Comparison of ENCODE assay signal across 8 cellular contexts in the genomic region with DNA sequence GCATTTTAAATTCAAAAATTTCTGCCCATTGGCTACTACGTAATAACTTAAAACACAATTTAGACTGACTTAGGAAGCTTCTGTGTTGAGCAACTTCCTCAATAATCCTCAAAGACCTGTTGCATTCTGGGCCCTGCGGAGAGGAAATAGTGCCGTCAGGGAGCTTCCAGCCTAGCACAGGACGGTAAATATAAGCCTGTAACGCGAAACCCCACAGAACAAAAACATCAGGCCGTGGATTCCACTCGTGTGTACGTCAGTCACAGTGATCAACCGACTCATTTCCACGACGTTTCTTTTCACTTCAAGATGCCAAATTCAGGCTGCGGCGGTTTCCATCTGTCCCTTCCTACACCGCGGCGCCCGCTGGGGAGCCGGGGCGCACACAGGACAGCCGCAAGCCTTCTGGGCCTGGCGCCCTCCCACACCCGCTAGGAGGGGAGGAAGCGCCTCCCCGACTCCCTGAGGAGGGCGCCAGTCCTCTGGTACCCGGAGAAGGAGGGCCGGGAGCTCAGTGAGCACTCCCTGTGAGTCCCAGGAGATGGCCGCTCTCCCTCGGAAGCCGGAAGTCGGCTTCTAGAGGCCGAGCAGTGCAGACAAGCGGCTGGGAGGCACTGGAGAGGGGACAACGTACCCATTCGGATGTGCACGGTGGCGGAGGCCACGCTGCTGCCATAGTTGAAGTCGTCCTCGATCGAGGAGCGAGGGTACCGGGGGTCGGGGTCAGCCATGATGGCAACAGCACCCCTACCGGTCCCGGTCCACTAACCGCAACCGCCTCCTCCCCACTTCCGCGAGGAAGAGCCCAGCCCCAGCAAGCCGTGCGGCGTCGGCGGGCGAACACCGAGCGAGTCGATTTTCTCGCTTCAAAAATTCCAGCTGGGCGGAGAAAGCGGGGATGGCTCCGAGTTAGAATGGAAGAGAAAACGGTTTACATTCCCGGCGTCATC. TPM values are rescaled to one million over a fixed set of nuclear protein-coding genes. Genes with fewer than 3 reads are reported as not detected.
DNase-seq lines count a peak whose midpoint lies in the region; ATAC-seq and FAIRE-seq lines count a peak whose summit lies in the region.

A gene with protein sequence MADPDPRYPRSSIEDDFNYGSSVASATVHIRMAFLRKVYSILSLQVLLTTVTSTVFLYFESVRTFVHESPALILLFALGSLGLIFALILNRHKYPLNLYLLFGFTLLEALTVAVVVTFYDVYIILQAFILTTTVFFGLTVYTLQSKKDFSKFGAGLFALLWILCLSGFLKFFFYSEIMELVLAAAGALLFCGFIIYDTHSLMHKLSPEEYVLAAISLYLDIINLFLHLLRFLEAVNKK (minus strand): TSS at position 776 of the 950 bp plus-strand sequence. CDS start 45 bp downstream, at position 731.

- FAIRE-seq in GM19239 (lab: Jason Lieb, UNC): peak; percentile 95

- peaks cover 44% of the 10 kb centered on the region for H3K9me3 ChIP-seq in BLaER1

- peak within 1 kb of the TSS; percentile 74 for H3K4me2 ChIP-seq in BLaER1

- peaks cover 20% of the 10 kb centered on the region for H3K4me1 ChIP-seq in BLaER1

- H3K27ac ChIP-seq in BLaER1 (peak within 1 kb of the TSS; percentile 98), cingulate gyrus (ENCODE audit: low read depth, low read length) (peak within 1 kb of the TSS; percentile 98), layer of hippocampus (ENCODE audit: low read depth, low read length) (peak within 1 kb of the TSS; percentile 97)

- peak within 1 kb of the TSS; percentile 99 for H3K27ac Mint-ChIP-seq in activated CD4-positive, alpha-beta T cell treated with anti-CD3 and anti-CD28 coated beads for 36 hours

- CTCF ChIA-PET in activated CD4-positive, alpha-beta T cell treated with anti-CD3 and anti-CD28 coated beads for 36 hours (lab: Charles Lee): interaction anchor here (0.7 to 3.3 kb wide), 14 partner anchors 9 to 952 kb away, joined by 3 to 10 read pairs (median 4); a partner anchor contains a TSS

- peaks cover 41% of the 10 kb centered on the region for H3K4me1 Mint-ChIP-seq in activated CD4-positive, alpha-beta T cell treated with anti-CD3 and anti-CD28 coated beads for 36 hours

- peak within 1 kb of the TSS; percentile 86 for H3K9ac ChIP-seq in BLaER1

- no peaks in the 10 kb centered on the region for H4K20me1 ChIP-seq in BLaER1

- peaks cover 42% of the 10 kb centered on the region for H3K36me3 Mint-ChIP-seq in activated CD4-positive, alpha-beta T cell treated with anti-CD3 and anti-CD28 coated beads for 36 hours (ENCODE audit: low read depth)

- peaks cover 11% of the 10 kb centered on the region for H3K9me3 Mint-ChIP-seq in activated CD4-positive, alpha-beta T cell treated with anti-CD3 and anti-CD28 coated beads for 36 hours (ENCODE audit: low read depth)

- H3K27me3 Mint-ChIP-seq in activated CD4-positive, alpha-beta T cell treated with anti-CD3 and anti-CD28 coated beads for 36 hours: no peaks in the 10 kb centered on the region

- POLR2A ChIA-PET in activated CD4-positive, alpha-beta T cell treated with anti-CD3 and anti-CD28 coated beads for 36 hours (lab: Charles Lee): interaction anchor here (0.7 to 1.8 kb wide), 4 partner anchors 8 to 134 kb away, joined by 3 to 14 read pairs (median 3); a partner anchor contains a TSS

- ATAC-seq in HG03457 (IDR thresholded peaks at IDR 0.05; ENCODE audit: unreplicated experiment): peak; percentile 87
- peak; percentile 86 for ATAC-seq in activated CD4-positive, alpha-beta T cell treated with anti-CD3 and anti-CD28 coated beads for 36 hours

- DNase-seq in GM19239 (ENCODE audit: insufficient read length, low spot score) (peak; percentile 80), NCI-H524 (lab: John Stamatoyannopoulos, UW) (peak; percentile 78 to 91)
- DNase-seq in activated CD4-positive, alpha-beta T cell treated with anti-CD3 and anti-CD28 coated beads for 36 hours: peak; percentile 93
- peak; percentile 70 to 77 for DNase-seq in stimulated activated CD4-positive, alpha-beta T cell treated with anti-CD3 and anti-CD28 coated beads, Interleukin-1b, Interleukin-23, amount 100 ng/mL, for 4 hours (ENCODE audit: low read depth in 2 of 2)

- intact Hi-C loops in activated CD4-positive, alpha-beta T cell treated with anti-CD3 and anti-CD28 coated beads for 36 hours (cut with DNase I, micrococcal nuclease): loop anchor here (1.0 to 2.0 kb wide), 6 partner anchors 35 to 1410 kb away; a partner anchor contains a TSS

- H3K4me3 Mint-ChIP-seq in activated CD4-positive, alpha-beta T cell treated with anti-CD3 and anti-CD28 coated beads for 36 hours: peak within 1 kb of the TSS; percentile 86

- H3K4me3 ChIP-seq in BLaER1: peak within 1 kb of the TSS; percentile 70

- peaks cover 25% of the 10 kb centered on the region for H3K36me3 ChIP-seq in BLaER1

- H3K27me3 ChIP-seq in BLaER1 (no peaks in the 10 kb centered on the region), layer of hippocampus (ENCODE audit: control insufficient read depth, insufficient read depth, low read length) (no peaks in the 10 kb centered on the region)

RNA-seq across cellular contexts. Expression of the gene that starts here (rescaled TPM):
- 10 to 100 TPM; 41.4 to 44.6 TPM for total RNA-seq in activated CD4-positive, alpha-beta T cell treated with anti-CD3 and anti-CD28 coated beads for 36 hours

Comparison
In these comparisons a context has a peak if more than half of its experiments do, and no peak if none do; other contexts are left out.
1. Peak in every context shown above with its lines: DNase-seq, ATAC-seq, H3K4me3 ChIP-seq and H3K27ac ChIP-seq.